19 cellular contexts compared by ENCODE assay signal in genomic region chr7:121192834-121193233, GRCh38.
"Had no signal": no experiment of that assay in that cellular context is flagged by ENCODE, and none has a peak within 500 bp of the region (broad histone marks: within the 10 kb centered on the region; RNA-seq: fewer than 3 reads in every experiment).

No MANE protein-coding gene starts in this region.

- H3K4me3 ChIP-seq: breast epithelium, coronary artery, lung, vagina had no signal

- H3K9me3 ChIP-seq: breast epithelium, vagina had no signal

- ATAC-seq: activated CD4-positive, alpha-beta T cell treated with anti-CD3 and anti-CD28 coated beads for 36 hours; foreskin keratinocyte; left lobe of liver; stimulated activated naive CD8-positive, alpha-beta T cell treated with anti-CD3 and anti-CD28 coated beads, Interleukin-15, amount 100 ng/mL, for 72 hours had no signal

- H3K4me1 Mint-ChIP-seq: activated CD4-positive, alpha-beta T cell treated with anti-CD3 and anti-CD28 coated beads for 36 hours; stimulated activated naive CD8-positive, alpha-beta T cell treated with anti-CD3 and anti-CD28 coated beads, Interleukin-15, amount 100 ng/mL, for 72 hours had no signal

- H3K27me3 ChIP-seq: breast epithelium, foreskin keratinocyte, vagina had no signal

- H3K4me3 Mint-ChIP-seq: activated CD4-positive, alpha-beta T cell treated with anti-CD3 and anti-CD28 coated beads for 36 hours; activated naive CD4-positive, alpha-beta T cell treated with anti-CD3 and anti-CD28 coated beads for 36 hours; stimulated activated naive CD8-positive, alpha-beta T cell treated with anti-CD3 and anti-CD28 coated beads, Interleukin-15, amount 100 ng/mL, for 72 hours; T-helper 2 cell treated with Interferon-gamma antibody and Interleukin-4, amounts not matched to agents 5 μg/mL and 100 μg/mL, for 36 hours had no signal

- H3K4me1 ChIP-seq: breast epithelium, foreskin keratinocyte had no signal

- H3K27ac ChIP-seq: breast epithelium, coronary artery, foreskin keratinocyte, vagina had no signal

- DNase-seq: activated CD4-positive, alpha-beta T cell treated with anti-CD3 and anti-CD28 coated beads for 36 hours; activated CD4-positive, alpha-beta T cell treated with anti-CD3 and anti-CD28 coated beads, Interleukin-2, amount 50 U/mL, for 48 hours; activated naive CD4-positive, alpha-beta T cell treated with anti-CD3 and anti-CD28 coated beads for 36 hours; activated T-cell treated with anti-CD3 and anti-CD28 coated beads for 4 hours; anterior cingulate cortex; foreskin keratinocyte; head of caudate nucleus; kidney; midbrain; occipital lobe; stimulated activated naive CD8-positive, alpha-beta T cell treated with anti-CD3 and anti-CD28 coated beads, Interleukin-15, amount 100 ng/mL, for 72 hours; trophoblast cell had no signal

- H3K27me3 Mint-ChIP-seq: stimulated activated naive CD8-positive, alpha-beta T cell treated with anti-CD3 and anti-CD28 coated beads, Interleukin-15, amount 100 ng/mL, for 72 hours had no signal

- H3K27ac Mint-ChIP-seq: activated CD4-positive, alpha-beta T cell treated with anti-CD3 and anti-CD28 coated beads for 36 hours; activated naive CD4-positive, alpha-beta T cell treated with anti-CD3 and anti-CD28 coated beads for 36 hours; activated T-helper 2 cell treated with anti-CD3 and anti-CD28 coated beads, Interferon-gamma antibody, Interleukin-2, Interleukin-4, amounts not matched to agents 10 μg/mL and 5 μg/mL and 100 μg/mL, durations not matched to agents 14 hours and 24 hours and 36 hours; stimulated activated naive CD8-positive, alpha-beta T cell treated with anti-CD3 and anti-CD28 coated beads, Interleukin-15, amount 100 ng/mL, for 72 hours; T-helper 2 cell treated with Interferon-gamma antibody and Interleukin-4, amounts not matched to agents 5 μg/mL and 100 μg/mL, for 36 hours had no signal

- H3K36me3 ChIP-seq: breast epithelium, vagina had no signal

- H3K9me3 Mint-ChIP-seq: activated naive CD4-positive, alpha-beta T cell treated with anti-CD3 and anti-CD28 coated beads for 36 hours; activated T-helper 2 cell treated with anti-CD3 and anti-CD28 coated beads, Interferon-gamma antibody, Interleukin-2, Interleukin-4, amounts not matched to agents 10 μg/mL and 5 μg/mL and 100 μg/mL, durations not matched to agents 14 hours and 24 hours and 36 hours had no signal
